In the genomic region with DNA sequence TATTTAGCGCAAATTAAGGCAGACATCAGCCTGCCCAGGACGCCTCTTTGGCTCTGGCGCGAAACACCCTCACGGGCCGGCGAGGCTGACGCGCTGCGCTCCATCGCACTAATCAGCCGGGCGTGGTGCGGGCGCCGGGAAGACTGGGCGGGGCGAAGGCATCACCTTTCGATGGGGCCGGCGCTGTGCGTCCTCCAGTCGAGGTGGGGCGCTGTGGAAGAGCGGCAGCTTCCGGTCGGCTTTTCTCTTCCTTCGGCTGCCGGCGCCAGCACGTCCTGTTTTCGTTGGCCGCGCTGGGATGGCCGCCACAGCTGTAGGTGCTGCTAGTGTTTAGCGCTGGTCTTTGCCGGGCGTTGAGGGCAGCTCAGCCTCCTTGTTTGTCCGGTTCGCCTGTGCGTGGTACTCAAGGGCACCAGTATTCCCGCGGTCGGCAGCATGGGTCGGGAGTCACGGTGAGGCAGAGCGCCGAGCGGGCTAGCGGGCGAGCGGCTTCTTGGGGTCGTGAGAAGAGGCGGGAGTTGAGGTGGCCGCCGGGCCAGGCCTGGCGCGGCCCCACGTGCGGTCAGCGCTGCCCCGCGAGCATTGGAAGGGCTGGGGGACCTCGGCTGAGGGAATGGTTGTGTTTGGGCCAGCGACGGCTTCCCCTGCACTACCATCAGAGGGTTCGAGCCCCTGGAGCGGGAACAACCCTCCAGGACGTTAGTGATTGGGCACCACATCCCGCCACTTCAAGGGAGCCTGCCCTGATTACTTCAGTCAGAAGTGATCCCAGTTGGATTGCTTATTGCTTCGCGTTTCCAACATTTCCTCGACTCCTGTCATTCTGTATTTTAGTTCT, we compare ENCODE assay signal across 8 cellular contexts. TPM values are rescaled to one million over a fixed set of nuclear protein-coding genes. Genes with fewer than 3 reads are reported as not detected.
DNase-seq lines count a peak whose midpoint lies in the region; TF ChIP-seq lines count a peak whose summit lies in the region.

A gene with protein sequence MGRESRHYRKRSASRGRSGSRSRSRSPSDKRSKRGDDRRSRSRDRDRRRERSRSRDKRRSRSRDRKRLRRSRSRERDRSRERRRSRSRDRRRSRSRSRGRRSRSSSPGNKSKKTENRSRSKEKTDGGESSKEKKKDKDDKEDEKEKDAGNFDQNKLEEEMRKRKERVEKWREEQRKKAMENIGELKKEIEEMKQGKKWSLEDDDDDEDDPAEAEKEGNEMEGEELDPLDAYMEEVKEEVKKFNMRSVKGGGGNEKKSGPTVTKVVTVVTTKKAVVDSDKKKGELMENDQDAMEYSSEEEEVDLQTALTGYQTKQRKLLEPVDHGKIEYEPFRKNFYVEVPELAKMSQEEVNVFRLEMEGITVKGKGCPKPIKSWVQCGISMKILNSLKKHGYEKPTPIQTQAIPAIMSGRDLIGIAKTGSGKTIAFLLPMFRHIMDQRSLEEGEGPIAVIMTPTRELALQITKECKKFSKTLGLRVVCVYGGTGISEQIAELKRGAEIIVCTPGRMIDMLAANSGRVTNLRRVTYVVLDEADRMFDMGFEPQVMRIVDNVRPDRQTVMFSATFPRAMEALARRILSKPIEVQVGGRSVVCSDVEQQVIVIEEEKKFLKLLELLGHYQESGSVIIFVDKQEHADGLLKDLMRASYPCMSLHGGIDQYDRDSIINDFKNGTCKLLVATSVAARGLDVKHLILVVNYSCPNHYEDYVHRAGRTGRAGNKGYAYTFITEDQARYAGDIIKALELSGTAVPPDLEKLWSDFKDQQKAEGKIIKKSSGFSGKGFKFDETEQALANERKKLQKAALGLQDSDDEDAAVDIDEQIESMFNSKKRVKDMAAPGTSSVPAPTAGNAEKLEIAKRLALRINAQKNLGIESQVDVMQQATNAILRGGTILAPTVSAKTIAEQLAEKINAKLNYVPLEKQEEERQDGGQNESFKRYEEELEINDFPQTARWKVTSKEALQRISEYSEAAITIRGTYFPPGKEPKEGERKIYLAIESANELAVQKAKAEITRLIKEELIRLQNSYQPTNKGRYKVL (plus strand): TSS at position 276 of the 838 bp plus-strand sequence. CDS start 160 bp downstream, at position 436.

- H2AFZ ChIP-seq in MM.1S (ENCODE audit: low read length) (peak within 1 kb of the TSS; percentile 88), neuron (ENCODE audit: low read depth, low read length) (peak within 1 kb of the TSS; percentile 77)

- H3K4me1 ChIP-seq in HAP-1 (peaks cover 27% of the 10 kb centered on the region), MM.1S (ENCODE audit: low read length) (peaks cover 11% of the 10 kb centered on the region), neuron (ENCODE audit: insufficient read depth, low read length) (peaks cover 12% of the 10 kb centered on the region), subcutaneous abdominal adipose tissue (ENCODE audit: control insufficient read depth in 5 of 5, insufficient read depth in 5 of 5, low read length in 5 of 5) (peaks cover 0 to 27% (median 22%) of the 10 kb centered on the region in 5 donors)

- H3K9ac ChIP-seq in MM.1S (ENCODE audit: low read length) (peak within 1 kb of the TSS; percentile 85), subcutaneous abdominal adipose tissue (ENCODE audit: low read length in 5 of 5) (peak within 1 kb of the TSS; percentile 73 to 99 (median 95))

- TF ChIP-seq CTCF in MM.1S (IDR thresholded peaks at IDR 0.05; ENCODE audit: low read length) (peak; percentile 83), fibroblast of villous mesenchyme (IDR thresholded peaks at IDR 0.05; ENCODE audit: insufficient read depth, low read depth, low read length) (peak; percentile 67)

- no peaks in the 10 kb centered on the region for H3F3A ChIP-seq in MM.1S (ENCODE audit: insufficient read depth, low read length)

- H3K4me3 ChIP-seq in HAP-1 = peak within 1 kb of the TSS; percentile 85
- peak within 1 kb of the TSS; percentile 90 for H3K4me3 ChIP-seq in MM.1S (ENCODE audit: low read length)
- peak within 1 kb of the TSS; percentile 96 for H3K4me3 ChIP-seq in fibroblast of villous mesenchyme (ENCODE audit: low read depth, low read length)
- H3K4me3 ChIP-seq in neuron (ENCODE audit: low read length) = peak within 1 kb of the TSS; percentile 83
- H3K4me3 ChIP-seq in subcutaneous abdominal adipose tissue (ENCODE audit: low read depth in 1 of 5, low read length in 5 of 5) = peak within 1 kb of the TSS; percentile 87 to 99 (median 97)

- H3K9me3 ChIP-seq in HAP-1 = no peaks in the 10 kb centered on the region
- H3K9me3 ChIP-seq in MM.1S (replicated peaks; ENCODE audit: insufficient read depth, low read length) = no peaks in the 10 kb centered on the region
- H3K9me3 ChIP-seq in neuron (ENCODE audit: low read length) = no peaks in the 10 kb centered on the region
- H3K9me3 ChIP-seq in subcutaneous abdominal adipose tissue (ENCODE audit: control insufficient read depth in 5 of 5, low read length in 5 of 5) = no peaks in the 10 kb centered on the region

- H4K20me1 ChIP-seq in MM.1S (ENCODE audit: insufficient read depth, low read length) = peaks cover 4% of the 10 kb centered on the region; the same call in 1 of the 2 replicates

- peaks cover 50% of the 10 kb centered on the region for H3K79me2 ChIP-seq in MM.1S (ENCODE audit: low read length)

- H3K9me2 ChIP-seq in MM.1S (replicated peaks; ENCODE audit: insufficient read depth, low read length) = no peaks in the 10 kb centered on the region

- DNase-seq in GDM1 (lab: John Stamatoyannopoulos, UW) (peak; percentile 88), HAP-1 (ENCODE audit: low spot score in 2 of 2) (peak; percentile 92 to 98), MM.1S (peak; percentile 95), SIG-M5 (lab: John Stamatoyannopoulos, UW) (peak; percentile 82), activated gamma-delta T cell treated with Interleukin-2 at 50 U/mL for 16 hours (peak; percentile 93), fibroblast of villous mesenchyme (ENCODE audit: low read depth) (peak; percentile 92)

- peak within 1 kb of the TSS; percentile 84 for H3K4me2 ChIP-seq in MM.1S (ENCODE audit: low read depth, low read length)

- in situ Hi-C loops in HAP-1 (cut with MboI; ENCODE audit: low sequenced_read_pairs) = no loop called here

- H3K27me3 ChIP-seq in HAP-1 (ENCODE audit: low read depth) = no peaks in the 10 kb centered on the region
- no peaks in the 10 kb centered on the region for H3K27me3 ChIP-seq in MM.1S (replicated peaks; ENCODE audit: insufficient read depth, low read length)
- no peaks in the 10 kb centered on the region for H3K27me3 ChIP-seq in neuron (ENCODE audit: insufficient read depth, low read length)
- no peaks in the 10 kb centered on the region for H3K27me3 ChIP-seq in subcutaneous abdominal adipose tissue (ENCODE audit: control insufficient read depth in 5 of 5, insufficient read depth in 4 of 5, low read length in 5 of 5)

- H3K27ac ChIP-seq in MM.1S (ENCODE audit: low read length) (peak within 1 kb of the TSS; percentile 41; the same call in 1 of the 2 replicates), subcutaneous abdominal adipose tissue (ENCODE audit: low read depth, low read length) (peak within 1 kb of the TSS; percentile 80)

- H3K36me3 ChIP-seq in HAP-1 (replicated peaks) (peaks cover 13% of the 10 kb centered on the region), MM.1S (replicated peaks; ENCODE audit: insufficient read depth, low read length) (no peaks in the 10 kb centered on the region), neuron (ENCODE audit: insufficient read depth, low read length) (peaks cover 6% of the 10 kb centered on the region), subcutaneous abdominal adipose tissue (ENCODE audit: control insufficient read depth in 5 of 5, insufficient read depth in 5 of 5, low read length in 5 of 5) (peaks cover 0 to 3% (median 0%) of the 10 kb centered on the region in 5 donors)

RNA-seq across cellular contexts. Expression of the gene that starts here (rescaled TPM):
- total RNA-seq in fibroblast of villous mesenchyme = 26.1 and 29.8 TPM in 2 replicates

Comparison
In these comparisons a context has a peak if more than half of its experiments do, and no peak if none do; other contexts are left out.
1. Peak in every context shown above with its lines: DNase-seq, H3K4me3 ChIP-seq and H3K27ac ChIP-seq.